ENCODE assay signal across 3 cellular contexts in the genomic region with DNA sequence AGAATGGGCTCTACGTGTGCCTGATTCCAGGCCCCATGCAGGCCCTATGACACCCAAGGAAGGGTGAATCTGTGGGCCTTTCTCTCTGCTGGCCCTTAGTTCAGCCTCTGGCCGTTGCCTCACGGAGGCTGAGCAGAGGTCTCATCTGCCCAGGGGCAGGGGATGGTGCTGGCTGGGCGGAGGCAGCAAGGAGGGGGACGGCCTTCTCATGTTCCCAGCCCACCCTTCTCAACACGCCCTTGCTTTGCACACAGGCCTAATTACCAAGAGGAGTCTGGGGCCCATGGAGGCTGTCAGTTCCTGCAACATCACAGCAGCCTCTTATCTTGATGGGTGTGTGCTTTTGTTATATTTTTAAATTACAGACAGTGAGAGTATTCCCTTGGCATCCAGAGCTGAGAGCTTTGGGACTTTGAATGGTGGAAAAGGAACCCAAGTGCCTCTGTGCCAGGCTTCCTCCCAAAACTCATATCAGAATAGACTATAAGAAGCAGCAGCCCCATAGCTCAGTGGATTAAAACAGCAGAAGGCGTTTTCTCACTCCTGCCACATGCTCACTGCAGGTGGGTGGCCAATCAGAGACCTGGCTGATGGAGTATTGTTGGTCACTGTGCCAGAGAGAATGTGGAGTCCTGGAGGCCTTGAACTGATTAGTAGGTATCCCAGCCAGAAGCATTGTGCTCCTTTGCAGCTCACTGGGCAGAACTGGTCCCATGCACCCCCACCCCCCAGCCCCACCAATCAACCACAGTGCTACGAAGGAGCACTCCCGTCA.
TF ChIP-seq lines count a peak whose summit lies in the region.

No MANE protein-coding gene starts in this region.

TF ChIP-seq in SK-N-SH, 30 proteins besides CTCF, POLR2A, EP300 and RAD21 (continued from another document):
- TF ChIP-seq TCF12 (IDR thresholded peaks at IDR 0.05), result no peak
- TF ChIP-seq FOSL2 (IDR thresholded peaks at IDR 0.05; ENCODE audit: borderline replicate concordance, low read depth), result no peak
- no peak for TF ChIP-seq MXI1 (IDR thresholded peaks at IDR 0.05; ENCODE audit: low read depth, low read length)

TF ChIP-seq in SK-N-SH treated with all-trans-retinoic acid at 6 μM for 48 hours, 23 proteins besides CTCF, POLR2A, EP300 and RAD21 (continued from another document):
- TF ChIP-seq, protein P1, sequence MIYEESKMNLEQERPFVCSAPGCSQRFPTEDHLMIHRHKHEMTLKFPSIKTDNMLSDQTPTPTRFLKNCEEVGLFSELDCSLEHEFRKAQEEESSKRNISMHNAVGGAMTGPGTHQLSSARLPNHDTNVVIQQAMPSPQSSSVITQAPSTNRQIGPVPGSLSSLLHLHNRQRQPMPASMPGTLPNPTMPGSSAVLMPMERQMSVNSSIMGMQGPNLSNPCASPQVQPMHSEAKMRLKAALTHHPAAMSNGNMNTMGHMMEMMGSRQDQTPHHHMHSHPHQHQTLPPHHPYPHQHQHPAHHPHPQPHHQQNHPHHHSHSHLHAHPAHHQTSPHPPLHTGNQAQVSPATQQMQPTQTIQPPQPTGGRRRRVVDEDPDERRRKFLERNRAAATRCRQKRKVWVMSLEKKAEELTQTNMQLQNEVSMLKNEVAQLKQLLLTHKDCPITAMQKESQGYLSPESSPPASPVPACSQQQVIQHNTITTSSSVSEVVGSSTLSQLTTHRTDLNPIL (CRISPR knock-in tag; IDR thresholded peaks at IDR 0.05; ENCODE audit: low read depth), result no peak
- TF ChIP-seq ISL1 (CRISPR knock-in tag; IDR thresholded peaks at IDR 0.05), result no peak
- no peak for TF ChIP-seq ESRRG (CRISPR knock-in tag; IDR thresholded peaks at IDR 0.05)
- no peak for TF ChIP-seq PPARA (CRISPR knock-in tag; IDR thresholded peaks at IDR 0.05; ENCODE audit: borderline replicate concordance)
- TF ChIP-seq RARB (CRISPR knock-in tag; IDR thresholded peaks at IDR 0.05), result no peak
- no peak for TF ChIP-seq ARNTL (CRISPR knock-in tag; IDR thresholded peaks at IDR 0.05; ENCODE audit: borderline replicate concordance, low read depth)
- TF ChIP-seq, protein P2, sequence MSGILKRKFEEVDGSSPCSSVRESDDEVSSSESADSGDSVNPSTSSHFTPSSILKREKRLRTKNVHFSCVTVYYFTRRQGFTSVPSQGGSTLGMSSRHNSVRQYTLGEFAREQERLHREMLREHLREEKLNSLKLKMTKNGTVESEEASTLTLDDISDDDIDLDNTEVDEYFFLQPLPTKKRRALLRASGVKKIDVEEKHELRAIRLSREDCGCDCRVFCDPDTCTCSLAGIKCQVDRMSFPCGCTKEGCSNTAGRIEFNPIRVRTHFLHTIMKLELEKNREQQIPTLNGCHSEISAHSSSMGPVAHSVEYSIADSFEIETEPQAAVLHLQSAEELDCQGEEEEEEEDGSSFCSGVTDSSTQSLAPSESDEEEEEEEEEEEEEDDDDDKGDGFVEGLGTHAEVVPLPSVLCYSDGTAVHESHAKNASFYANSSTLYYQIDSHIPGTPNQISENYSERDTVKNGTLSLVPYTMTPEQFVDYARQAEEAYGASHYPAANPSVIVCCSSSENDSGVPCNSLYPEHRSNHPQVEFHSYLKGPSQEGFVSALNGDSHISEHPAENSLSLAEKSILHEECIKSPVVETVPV (CRISPR knock-in tag; IDR thresholded peaks at IDR 0.05), result no peak
- TF ChIP-seq TOX (CRISPR knock-in tag; IDR thresholded peaks at IDR 0.05; ENCODE audit: borderline replicate concordance), result no peak
- no peak for TF ChIP-seq ZNF70 (CRISPR knock-in tag; IDR thresholded peaks at IDR 0.05)
- no peak for TF ChIP-seq TCF4 (CRISPR knock-in tag; IDR thresholded peaks at IDR 0.05; ENCODE audit: borderline replicate concordance)
- TF ChIP-seq ZFP30 (CRISPR knock-in tag; IDR thresholded peaks at IDR 0.05), result no peak
- TF ChIP-seq SNAI2 (CRISPR knock-in tag; IDR thresholded peaks at IDR 0.05), result no peak
- no peak for TF ChIP-seq CSDC2 (CRISPR knock-in tag; IDR thresholded peaks at IDR 0.05)
- TF ChIP-seq OSR1 (CRISPR knock-in tag; IDR thresholded peaks at IDR 0.05), result no peak
- TF ChIP-seq ZNF565 (CRISPR knock-in tag; conservative IDR thresholded peaks at IDR 0.05; ENCODE audit: low read depth), result no peak
- no peak for TF ChIP-seq ZC3H10 (CRISPR knock-in tag; IDR thresholded peaks at IDR 0.05)
TF ChIP-seq in SK-N-SH treated with all-trans-retinoic acid at 6 μM for 48 hours: peak in this region for 0.

TF ChIP-seq in GM23338, 12 proteins besides CTCF, POLR2A, EP300 and RAD21:
- TF ChIP-seq, protein P3, sequence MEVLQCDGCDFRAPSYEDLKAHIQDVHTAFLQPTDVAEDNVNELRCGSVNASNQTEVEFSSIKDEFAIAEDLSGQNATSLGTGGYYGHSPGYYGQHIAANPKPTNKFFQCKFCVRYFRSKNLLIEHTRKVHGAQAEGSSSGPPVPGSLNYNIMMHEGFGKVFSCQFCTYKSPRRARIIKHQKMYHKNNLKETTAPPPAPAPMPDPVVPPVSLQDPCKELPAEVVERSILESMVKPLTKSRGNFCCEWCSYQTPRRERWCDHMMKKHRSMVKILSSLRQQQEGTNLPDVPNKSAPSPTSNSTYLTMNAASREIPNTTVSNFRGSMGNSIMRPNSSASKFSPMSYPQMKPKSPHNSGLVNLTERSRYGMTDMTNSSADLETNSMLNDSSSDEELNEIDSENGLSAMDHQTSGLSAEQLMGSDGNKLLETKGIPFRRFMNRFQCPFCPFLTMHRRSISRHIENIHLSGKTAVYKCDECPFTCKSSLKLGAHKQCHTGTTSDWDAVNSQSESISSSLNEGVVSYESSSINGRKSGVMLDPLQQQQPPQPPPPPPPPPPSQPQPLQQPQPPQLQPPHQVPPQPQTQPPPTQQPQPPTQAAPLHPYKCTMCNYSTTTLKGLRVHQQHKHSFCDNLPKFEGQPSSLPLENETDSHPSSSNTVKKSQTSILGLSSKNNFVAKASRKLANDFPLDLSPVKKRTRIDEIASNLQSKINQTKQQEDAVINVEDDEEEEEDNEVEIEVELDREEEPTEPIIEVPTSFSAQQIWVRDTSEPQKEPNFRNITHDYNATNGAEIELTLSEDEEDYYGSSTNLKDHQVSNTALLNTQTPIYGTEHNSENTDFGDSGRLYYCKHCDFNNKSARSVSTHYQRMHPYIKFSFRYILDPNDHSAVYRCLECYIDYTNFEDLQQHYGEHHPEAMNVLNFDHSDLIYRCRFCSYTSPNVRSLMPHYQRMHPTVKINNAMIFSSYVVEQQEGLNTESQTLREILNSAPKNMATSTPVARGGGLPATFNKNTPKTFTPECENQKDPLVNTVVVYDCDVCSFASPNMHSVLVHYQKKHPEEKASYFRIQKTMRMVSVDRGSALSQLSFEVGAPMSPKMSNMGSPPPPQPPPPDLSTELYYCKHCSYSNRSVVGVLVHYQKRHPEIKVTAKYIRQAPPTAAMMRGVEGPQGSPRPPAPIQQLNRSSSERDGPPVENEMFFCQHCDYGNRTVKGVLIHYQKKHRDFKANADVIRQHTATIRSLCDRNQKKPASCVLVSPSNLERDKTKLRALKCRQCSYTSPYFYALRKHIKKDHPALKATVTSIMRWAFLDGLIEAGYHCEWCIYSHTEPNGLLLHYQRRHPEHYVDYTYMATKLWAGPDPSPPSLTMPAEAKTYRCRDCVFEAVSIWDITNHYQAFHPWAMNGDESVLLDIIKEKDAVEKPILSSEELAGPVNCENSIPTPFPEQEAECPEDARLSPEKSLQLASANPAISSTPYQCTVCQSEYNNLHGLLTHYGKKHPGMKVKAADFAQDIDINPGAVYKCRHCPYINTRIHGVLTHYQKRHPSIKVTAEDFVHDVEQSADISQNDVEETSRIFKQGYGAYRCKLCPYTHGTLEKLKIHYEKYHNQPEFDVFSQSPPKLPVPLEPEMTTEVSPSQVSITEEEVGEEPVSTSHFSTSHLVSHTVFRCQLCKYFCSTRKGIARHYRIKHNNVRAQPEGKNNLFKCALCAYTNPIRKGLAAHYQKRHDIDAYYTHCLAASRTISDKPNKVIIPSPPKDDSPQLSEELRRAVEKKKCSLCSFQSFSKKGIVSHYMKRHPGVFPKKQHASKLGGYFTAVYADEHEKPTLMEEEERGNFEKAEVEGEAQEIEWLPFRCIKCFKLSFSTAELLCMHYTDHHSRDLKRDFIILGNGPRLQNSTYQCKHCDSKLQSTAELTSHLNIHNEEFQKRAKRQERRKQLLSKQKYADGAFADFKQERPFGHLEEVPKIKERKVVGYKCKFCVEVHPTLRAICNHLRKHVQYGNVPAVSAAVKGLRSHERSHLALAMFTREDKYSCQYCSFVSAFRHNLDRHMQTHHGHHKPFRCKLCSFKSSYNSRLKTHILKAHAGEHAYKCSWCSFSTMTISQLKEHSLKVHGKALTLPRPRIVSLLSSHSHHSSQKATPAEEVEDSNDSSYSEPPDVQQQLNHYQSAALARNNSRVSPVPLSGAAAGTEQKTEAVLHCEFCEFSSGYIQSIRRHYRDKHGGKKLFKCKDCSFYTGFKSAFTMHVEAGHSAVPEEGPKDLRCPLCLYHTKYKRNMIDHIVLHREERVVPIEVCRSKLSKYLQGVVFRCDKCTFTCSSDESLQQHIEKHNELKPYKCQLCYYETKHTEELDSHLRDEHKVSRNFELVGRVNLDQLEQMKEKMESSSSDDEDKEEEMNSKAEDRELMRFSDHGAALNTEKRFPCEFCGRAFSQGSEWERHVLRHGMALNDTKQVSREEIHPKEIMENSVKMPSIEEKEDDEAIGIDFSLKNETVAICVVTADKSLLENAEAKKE (CRISPR knock-in tag; IDR thresholded peaks at IDR 0.05), result no peak
